ENCODE assay signal across 8 cellular contexts in the genomic region with DNA sequence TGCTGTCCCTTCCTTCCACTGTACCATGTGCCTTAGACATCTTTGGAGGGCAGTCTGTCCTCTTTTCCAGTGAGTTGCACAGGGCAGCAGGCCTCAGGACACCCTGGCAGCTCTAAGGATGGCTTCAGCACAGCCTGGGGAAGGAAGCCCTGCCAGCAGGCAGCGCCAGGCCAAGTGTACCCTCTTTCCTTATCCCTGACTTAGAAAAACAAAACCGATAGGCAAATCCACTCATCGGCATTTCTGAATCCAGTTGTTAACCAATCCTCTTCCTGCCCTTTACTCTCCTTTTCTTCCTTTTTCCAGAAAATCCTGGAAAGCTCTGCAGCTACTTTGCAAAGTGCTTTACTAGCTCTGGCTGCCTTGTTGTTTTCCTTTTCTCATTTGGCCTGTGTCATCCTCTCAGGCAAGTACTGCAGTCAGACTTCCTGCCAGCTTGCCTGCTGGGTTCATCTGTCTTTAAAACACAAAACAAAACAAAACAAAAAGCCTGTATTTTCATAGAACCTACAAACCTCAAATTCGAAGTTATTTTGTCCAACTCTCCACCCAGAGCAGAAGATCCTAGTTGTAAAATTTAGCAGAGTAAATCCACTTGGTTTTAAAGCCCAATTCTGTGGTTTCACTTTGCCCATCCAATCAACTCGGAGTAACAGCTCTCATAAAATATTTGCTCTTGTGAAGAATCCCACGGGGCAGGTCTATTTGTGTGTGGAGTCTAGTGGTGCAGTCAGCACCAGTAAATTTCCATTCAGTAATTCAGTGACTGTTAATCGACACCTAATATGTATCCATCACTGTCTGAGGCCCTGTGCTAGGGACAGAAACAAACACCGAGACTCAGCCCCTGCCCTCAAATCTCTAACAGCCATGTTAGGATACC.
DNase-seq lines count a peak whose midpoint lies in the region; ATAC-seq and TF ChIP-seq lines count a peak whose summit lies in the region.

No MANE protein-coding gene starts in this region.

- peak overlapping the region; percentile 92 for H3K27ac ChIP-seq in KOPT-K1 (ENCODE audit: low read depth, low read length, poor library complexity, severe bottlenecking)
- peak overlapping the region; percentile 81 for H3K27ac ChIP-seq in RWPE1
- peak overlapping the region; percentile 96 for H3K27ac ChIP-seq in layer of hippocampus (ENCODE audit: low read depth, low read length)

- H3K9me3 Mint-ChIP-seq in stimulated activated naive CD8-positive, alpha-beta T cell treated with anti-CD3 and anti-CD28 coated beads, Interleukin-15, amount 100 ng/mL, for 72 hours, result no peaks in the 10 kb centered on the region

- no peak for TF ChIP-seq CTCF in RWPE1 (conservative IDR thresholded peaks at IDR 0.05; ENCODE audit: low read depth)

- peak; percentile 34 for ATAC-seq in GM21526 (IDR thresholded peaks at IDR 0.05; ENCODE audit: low FRiP score, unreplicated experiment)
- ATAC-seq in stimulated activated naive CD8-positive, alpha-beta T cell treated with anti-CD3 and anti-CD28 coated beads, Interleukin-15, amount 100 ng/mL, for 72 hours, result peak; percentile 73

- peak overlapping the region; percentile 82 to 90 for H3K4me3 Mint-ChIP-seq in stimulated activated naive CD8-positive, alpha-beta T cell treated with anti-CD3 and anti-CD28 coated beads, Interleukin-15, amount 100 ng/mL, for 72 hours

- H3K4me1 Mint-ChIP-seq in stimulated activated naive CD8-positive, alpha-beta T cell treated with anti-CD3 and anti-CD28 coated beads, Interleukin-15, amount 100 ng/mL, for 72 hours, result peaks cover 89% of the 10 kb centered on the region

- no peaks in the 10 kb centered on the region for H3K36me3 ChIP-seq in KOPT-K1 (ENCODE audit: insufficient read depth, low read length)

- no peaks in the 10 kb centered on the region for H3K9me3 ChIP-seq in KOPT-K1 (ENCODE audit: insufficient read depth, low read length, poor library complexity, severe bottlenecking)

- DNase-seq in ELR (ENCODE audit: low read depth), result peak; percentile 66
- no peak for DNase-seq in RWPE1 (ENCODE audit: low spot score)
- peak; percentile 63 for DNase-seq in central memory CD4-positive, alpha-beta T cell
- DNase-seq in stimulated activated naive CD8-positive, alpha-beta T cell treated with anti-CD3 and anti-CD28 coated beads, Interleukin-15, amount 100 ng/mL, for 72 hours, result peak in 1 of 2 donors; percentile 60
- DNase-seq in amniotic stem cell (lab: John Stamatoyannopoulos, UW), result no peak

- peak overlapping the region; percentile 93 to 98 for H3K27ac Mint-ChIP-seq in stimulated activated naive CD8-positive, alpha-beta T cell treated with anti-CD3 and anti-CD28 coated beads, Interleukin-15, amount 100 ng/mL, for 72 hours

- POLR2A ChIA-PET in RWPE1 (lab: Yijun Ruan, JAX; ENCODE audit: low non-redundant PET), result interaction anchor here (0.6 kb wide), 1 partner anchor 219 kb away, joined by 3 read pairs; no protein-coding TSS in a partner anchor

- no peaks in the 10 kb centered on the region for H3K27me3 Mint-ChIP-seq in stimulated activated naive CD8-positive, alpha-beta T cell treated with anti-CD3 and anti-CD28 coated beads, Interleukin-15, amount 100 ng/mL, for 72 hours

- CTCF ChIA-PET in RWPE1 (lab: Yijun Ruan, JAX), result interaction anchor here (0.6 to 1.0 kb wide), 2 partner anchors 171 to 511 kb away, joined by 3 to 8 read pairs; a partner anchor contains a TSS

- H3K27me3 ChIP-seq in layer of hippocampus (ENCODE audit: control insufficient read depth, insufficient read depth, low read length), result no peaks in the 10 kb centered on the region

Comparison
In these comparisons a context has a peak if more than half of its experiments do, and no peak if none do; other contexts are left out.
1. DNase-seq: peak in ELR (single experiment) and central memory CD4-positive, alpha-beta T cell (single experiment); none in RWPE1 (single experiment) and amniotic stem cell (single experiment).
2. Peak in every context shown above with its lines, with median percentiles within 50 percentile points of each other: H3K27ac ChIP-seq.